Comparison of ENCODE assay signal across 16 cellular contexts in genomic region chr5:143614831-143615230, GRCh38.
DNase-seq lines count a peak whose midpoint lies in the region; ATAC-seq and TF ChIP-seq lines count a peak whose summit lies in the region.
"Had no signal": no experiment of that assay in that cellular context is flagged by ENCODE, and none has a peak within 500 bp of the region (broad histone marks: within the 10 kb centered on the region; RNA-seq: fewer than 3 reads in every experiment).

No MANE protein-coding gene starts in this region.

- no peak overlapping the region for H3K9ac ChIP-seq in neural progenitor cell
- H3K9ac ChIP-seq: GM23248 had no signal

- no peak overlapping the region for H2AFZ ChIP-seq in neural progenitor cell (replicated peaks)

- peaks cover 6% of the 10 kb centered on the region for H3F3A ChIP-seq in neural progenitor cell (ENCODE audit: low read depth)

- TF ChIP-seq CTCF in WERI-Rb-1 (IDR thresholded peaks at IDR 0.05; ENCODE audit: low read depth, low read length): no peak
- no peak for TF ChIP-seq CTCF in neural progenitor cell (IDR thresholded peaks at IDR 0.05)
- no peak for TF ChIP-seq CTCF in left lung (IDR thresholded peaks at IDR 0.05)

- H3K27me3 Mint-ChIP-seq in neural progenitor cell (ENCODE audit: insufficient read depth, low read depth): peaks cover 15% of the 10 kb centered on the region

- H3K4me1 ChIP-seq in neural progenitor cell (peaks cover 10% of the 10 kb centered on the region), left lung (peaks cover 0 to 5% of the 10 kb centered on the region in 2 donors)
- H3K4me1 ChIP-seq: A549, Caco-2 had no signal

- H3K27me3 ChIP-seq in WERI-Rb-1 (ENCODE audit: insufficient read depth, low read depth, severe bottlenecking) (no peaks in the 10 kb centered on the region), neural progenitor cell (no peaks in the 10 kb centered on the region), left lung (no peaks in the 10 kb centered on the region)

- H3K79me2 ChIP-seq in neural progenitor cell (ENCODE audit: low read depth): no peaks in the 10 kb centered on the region

- ATAC-seq in HG03045 (IDR thresholded peaks at IDR 0.05; ENCODE audit: unreplicated experiment) (no peak), GM21526 (IDR thresholded peaks at IDR 0.05; ENCODE audit: low FRiP score, unreplicated experiment) (no peak), left lung (no peak)
- ATAC-seq: A549 had no signal

- H3K4me3 Mint-ChIP-seq in neural progenitor cell: no peak overlapping the region
- H3K4me3 Mint-ChIP-seq: CD4-positive, alpha-beta T cell had no signal

- no peaks in the 10 kb centered on the region for H4K20me1 ChIP-seq in neural progenitor cell (ENCODE audit: low read depth)

- intact Hi-C loops in left lung (cut with DNase I): no loop called here

- DNase-seq in DMS 273 (lab: John Stamatoyannopoulos, UW; ENCODE audit: unreplicated experiment) (peak; percentile 10), DMS 273 treated with DMSO at 0.1 percent for 48 hours (lab: John Stamatoyannopoulos, UW) (no peak), NCI-H82 (lab: John Stamatoyannopoulos, UW) (peak; percentile 98), WERI-Rb-1 (peak; percentile 73), neural progenitor cell (ENCODE audit: low spot score) (peak; percentile 78), left lung (no peak)
- DNase-seq: AML-193; Caco-2; CD4-positive, alpha-beta T cell; GM23248; HCEC 1CT had no signal

- H3K36me3 ChIP-seq in WERI-Rb-1 (no peaks in the 10 kb centered on the region), neural progenitor cell (no peaks in the 10 kb centered on the region), left lung (no peaks in the 10 kb centered on the region)

- H3K27ac ChIP-seq in WERI-Rb-1 (no peak overlapping the region), neural progenitor cell (no peak overlapping the region), left lung (no peak overlapping the region)
- H3K27ac ChIP-seq: 22Rv1, A549, C4-2B, GM23248 had no signal

- no peaks in the 10 kb centered on the region for H3K36me3 Mint-ChIP-seq in neural progenitor cell

- peaks cover 4% of the 10 kb centered on the region for H3K9me3 ChIP-seq in WERI-Rb-1 (ENCODE audit: severe bottlenecking)
- H3K9me3 ChIP-seq in neural progenitor cell (ENCODE audit: low read depth): no peaks in the 10 kb centered on the region
- H3K9me3 ChIP-seq in left lung: no peaks in the 10 kb centered on the region
- H3K9me3 ChIP-seq: Caco-2 had no signal

- peaks cover 2% of the 10 kb centered on the region for H3K9me3 Mint-ChIP-seq in neural progenitor cell
- H3K9me3 Mint-ChIP-seq: CD4-positive, alpha-beta T cell had no signal

- H3K27ac Mint-ChIP-seq in neural progenitor cell: no peak overlapping the region
- H3K27ac Mint-ChIP-seq: CD4-positive, alpha-beta T cell had no signal

- H3K4me1 Mint-ChIP-seq in neural progenitor cell: peaks cover 4% of the 10 kb centered on the region

- H3K4me2 ChIP-seq in neural progenitor cell: peak overlapping the region; percentile 44
- H3K4me2 ChIP-seq: A549 had no signal

- no peak overlapping the region for H3K4me3 ChIP-seq in WERI-Rb-1 (ENCODE audit: low read depth, low read length)
- H3K4me3 ChIP-seq in neural progenitor cell: no peak overlapping the region
- H3K4me3 ChIP-seq in left lung: no peak overlapping the region
- H3K4me3 ChIP-seq: A549, GM23248 had no signal

Comparison
In these comparisons a context has a peak if more than half of its experiments do, and no peak if none do; other contexts are left out.
1. DNase-seq: peak in DMS 273 (single experiment), NCI-H82 (single experiment), WERI-Rb-1 (single experiment) and neural progenitor cell (single experiment); none in DMS 273 treated with DMSO at 0.1 percent for 48 hours (single experiment) and left lung (0 of 2).